18 cellular contexts compared by ENCODE assay signal in the genomic region with DNA sequence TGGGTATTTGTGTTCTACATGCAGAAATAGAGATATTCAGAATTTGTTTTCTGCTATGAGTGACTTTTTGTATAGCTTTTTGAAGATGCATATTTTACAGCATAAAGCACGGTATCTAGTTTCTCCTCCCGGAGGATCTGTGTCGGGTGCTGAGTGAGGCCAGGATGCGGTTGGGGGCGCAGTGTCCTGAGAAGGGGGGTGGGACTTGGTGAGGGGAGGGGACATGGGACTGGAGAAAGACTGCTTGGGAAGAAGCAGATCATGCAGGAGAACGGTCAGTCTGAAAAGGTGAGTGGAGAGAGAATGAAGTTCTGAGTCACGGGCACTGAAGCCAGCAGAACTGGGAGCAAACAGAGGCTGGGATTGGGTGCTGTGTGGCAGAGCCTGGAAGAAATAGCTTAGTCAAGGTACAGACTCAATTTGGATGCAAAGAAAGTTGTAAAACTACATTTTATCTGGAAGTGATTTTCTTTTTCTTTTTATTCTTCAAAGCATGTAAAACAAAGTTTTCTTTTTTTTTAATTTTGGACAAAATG. TPM values are rescaled to one million over a fixed set of nuclear protein-coding genes. Genes with fewer than 3 reads are reported as not detected.
DNase-seq lines count a peak whose midpoint lies in the region; ATAC-seq, FAIRE-seq and TF ChIP-seq lines count a peak whose summit lies in the region.
"Had no signal": no experiment of that assay in that cellular context is flagged by ENCODE, and none has a peak within 500 bp of the region (broad histone marks: within the 10 kb centered on the region; RNA-seq: fewer than 3 reads in every experiment).

No MANE protein-coding gene starts in this region.

- DNase-seq in SJCRH30 = peak; percentile 33 to 54
- peak; percentile 54 for DNase-seq in bronchial epithelial cell (ENCODE audit: low read depth)
- peak; percentile 31 for DNase-seq in left kidney (ENCODE audit: low read depth, low spot score)
- DNase-seq in stimulated activated effector memory CD8-positive, alpha-beta T cell treated with anti-CD3 and anti-CD28 coated beads, Interleukin-12 subunit alpha, Interleukin-12 subunit beta, amount 100 ng/mL, for 72 hours (ENCODE audit: low spot score in 2 of 2) = no peak
- DNase-seq in putamen (ENCODE audit: low spot score) = no peak
- no peak for DNase-seq in HPDE6-E6E7 (ENCODE audit: extremely low spot score)
- DNase-seq: DMS 273 treated with DMSO at 0.1 percent for 48 hours; MV-4-11; NCI-H1417; NCI-H187 treated with DMSO at 0.1 percent for 48 hours; NCI-H446; NK-92 treated with Interleukin-12 subunit alpha and Interleukin-12 subunit beta, amount 100 ng/mL, for 24 hours; OCI-M1; SHP77 treated with DMSO at 0.1 percent for 48 hours had no signal

- peaks cover 29% of the 10 kb centered on the region for H3K4me1 ChIP-seq in SJCRH30
- H3K4me1 ChIP-seq: HAP-1 had no signal

- peak overlapping the region; percentile 15; the same call in 1 of the 2 replicates for H3K27ac ChIP-seq in SJCRH30
- H3K27ac ChIP-seq: C4-2B had no signal

- H3K27ac Mint-ChIP-seq in stimulated activated effector memory CD8-positive, alpha-beta T cell treated with anti-CD3 and anti-CD28 coated beads, Interleukin-12 subunit alpha, Interleukin-12 subunit beta, amount 100 ng/mL, for 72 hours = peak overlapping the region; percentile 45

- peaks cover 17% of the 10 kb centered on the region for H3K4me1 Mint-ChIP-seq in stimulated activated effector memory CD8-positive, alpha-beta T cell treated with anti-CD3 and anti-CD28 coated beads, Interleukin-12 subunit alpha, Interleukin-12 subunit beta, amount 100 ng/mL, for 72 hours

- peaks cover 13% of the 10 kb centered on the region for H3K9me3 Mint-ChIP-seq in stimulated activated effector memory CD8-positive, alpha-beta T cell treated with anti-CD3 and anti-CD28 coated beads, Interleukin-12 subunit alpha, Interleukin-12 subunit beta, amount 100 ng/mL, for 72 hours

- no peak for ATAC-seq in stimulated activated effector memory CD8-positive, alpha-beta T cell treated with anti-CD3 and anti-CD28 coated beads, Interleukin-12 subunit alpha, Interleukin-12 subunit beta, amount 100 ng/mL, for 72 hours
- ATAC-seq in HG03280 (IDR thresholded peaks at IDR 0.05; ENCODE audit: unreplicated experiment) = no peak

- H3K4me3 Mint-ChIP-seq in stimulated activated effector memory CD8-positive, alpha-beta T cell treated with anti-CD3 and anti-CD28 coated beads, Interleukin-12 subunit alpha, Interleukin-12 subunit beta, amount 100 ng/mL, for 72 hours = no peak overlapping the region

- H3K36me3 ChIP-seq in SJCRH30 (peaks cover 5% of the 10 kb centered on the region; the same call in 1 of the 2 replicates), bronchial epithelial cell (ENCODE audit: control insufficient read depth, insufficient read depth, low read length) (no peaks in the 10 kb centered on the region)
- H3K36me3 ChIP-seq: HAP-1 had no signal

- H3K36me3 Mint-ChIP-seq in stimulated activated effector memory CD8-positive, alpha-beta T cell treated with anti-CD3 and anti-CD28 coated beads, Interleukin-12 subunit alpha, Interleukin-12 subunit beta, amount 100 ng/mL, for 72 hours = peaks cover 12% of the 10 kb centered on the region

- no peak for TF ChIP-seq CTCF in bronchial epithelial cell (IDR thresholded peaks at IDR 0.05; ENCODE audit: insufficient read depth, low read length, severe bottlenecking)

- no peak for FAIRE-seq in bronchial epithelial cell (lab: Jason Lieb, UNC)
- FAIRE-seq: GM19239 had no signal

- H3K27me3 ChIP-seq in SJCRH30 (no peaks in the 10 kb centered on the region), bronchial epithelial cell (ENCODE audit: control insufficient read depth, insufficient read depth, low read length) (no peaks in the 10 kb centered on the region)

- peaks cover 7% of the 10 kb centered on the region; the same call in 1 of the 2 replicates for H3K9me3 ChIP-seq in SJCRH30 (replicated peaks)
- H3K9me3 ChIP-seq: HAP-1 had no signal

- H3K4me3 ChIP-seq in SJCRH30 (no peak overlapping the region), bronchial epithelial cell (ENCODE audit: low read depth, low read length) (no peak overlapping the region)
- H3K4me3 ChIP-seq: HAP-1 had no signal

RNA-seq across cellular contexts. Expression of a gene that starts 44.0 kb away (rescaled TPM):
- total RNA-seq in SJCRH30 (2014; rRNA removed; shearing (Covaris generic)) = 16.1 and 16.6 TPM in 2 replicates
- total RNA-seq in bronchial epithelial cell = 0.26 and 0.51 TPM in 2 replicates

Comparison
In these comparisons a context has a peak if more than half of its experiments do, and no peak if none do; other contexts are left out.
1. DNase-seq: peak in SJCRH30 (2 of 2), bronchial epithelial cell (single experiment) and left kidney (single experiment); none in stimulated activated effector memory CD8-positive, alpha-beta T cell treated with anti-CD3 and anti-CD28 coated beads, Interleukin-12 subunit alpha, Interleukin-12 subunit beta, amount 100 ng/mL, for 72 hours (0 of 2), putamen (single experiment) and HPDE6-E6E7 (single experiment).
2. RNA of a gene that starts 44.0 kb away (total RNA-seq): 16.1 to 16.6 TPM in SJCRH30; 0.26 to 0.51 TPM in bronchial epithelial cell; every median in the first group is over 10 times any median in the second.